29 cellular contexts compared by ENCODE assay signal in the genomic region with DNA sequence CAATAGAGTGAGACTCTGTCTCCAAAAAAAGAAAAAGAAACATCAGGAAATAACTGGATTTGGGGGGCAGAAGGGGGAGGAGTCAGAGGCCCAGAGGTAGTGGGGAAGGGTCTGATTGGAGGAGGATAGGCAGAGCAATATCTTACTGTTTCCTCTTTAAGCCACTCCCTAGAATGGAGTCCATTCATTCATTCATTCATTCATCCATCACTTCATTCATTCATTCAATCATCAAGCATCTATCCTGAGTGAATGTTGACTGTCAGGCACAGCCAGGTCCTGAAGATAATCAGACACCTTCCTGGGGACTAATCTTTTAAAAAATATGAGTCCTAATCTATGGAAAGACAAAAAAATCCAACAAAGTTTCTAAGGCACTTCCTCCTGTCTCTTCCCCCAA.
"Had no signal": no experiment of that assay in that cellular context is flagged by ENCODE, and none has a peak within 500 bp of the region (broad histone marks: within the 10 kb centered on the region; RNA-seq: fewer than 3 reads in every experiment).

No MANE protein-coding gene starts in this region.

- H3K27me3 ChIP-seq: neural progenitor cell, thyroid gland had no signal

- FAIRE-seq: astrocyte, kidney had no signal

- H3K27me3 Mint-ChIP-seq: activated CD4-positive, alpha-beta memory T cell treated with anti-CD3 and anti-CD28 coated beads, Interleukin-2, amount 10 ng/mL, durations not matched to agents 7 days and 5 days; activated CD4-positive, alpha-beta T cell treated with anti-CD3 and anti-CD28 coated beads, Interleukin-2, amount 10 ng/mL, durations not matched to agents 7 days and 5 days; activated T-cell treated with anti-CD3 and anti-CD28 coated beads, Interleukin-2, amount 50 U/mL, for 24 hours; activated T-helper 17 cell treated with anti-CD3 and anti-CD28 coated beads, Interleukin-2, amount 50 U/mL, for 72 hours; naive thymus-derived CD4-positive, alpha-beta T cell; stimulated activated naive CD8-positive, alpha-beta T cell treated with anti-CD3 and anti-CD28 coated beads, Interleukin-15, Interleukin-2, amounts not matched to agents 100 ng/mL and 50 ng/mL, for 24 hours; T-helper 17 cell had no signal

- H3K36me3 ChIP-seq: neural progenitor cell, thyroid gland had no signal

- H3K9ac ChIP-seq: neural progenitor cell had no signal

- H3K4me3 ChIP-seq: neural progenitor cell, skin epidermis, thyroid gland had no signal

- H3K4me3 Mint-ChIP-seq: activated CD4-positive, alpha-beta memory T cell treated with anti-CD3 and anti-CD28 coated beads, Interleukin-2, amount 10 ng/mL, durations not matched to agents 7 days and 5 days; activated CD4-positive, alpha-beta T cell treated with anti-CD3 and anti-CD28 coated beads, Interleukin-2, amount 10 ng/mL, durations not matched to agents 7 days and 5 days; activated T-cell treated with anti-CD3 and anti-CD28 coated beads, Interleukin-2, amount 50 U/mL, for 24 hours; activated T-helper 17 cell treated with anti-CD3 and anti-CD28 coated beads, Interleukin-2, amount 50 U/mL, for 72 hours; endodermal cell; immature natural killer cell; mesothelial cell of epicardium; naive thymus-derived CD4-positive, alpha-beta T cell; neural progenitor cell; stimulated activated naive CD8-positive, alpha-beta T cell treated with anti-CD3 and anti-CD28 coated beads, Interleukin-15, Interleukin-2, amounts not matched to agents 100 ng/mL and 50 ng/mL, for 24 hours had no signal

- H3K9me3 ChIP-seq: thyroid gland had no signal

- H3K36me3 Mint-ChIP-seq: immature natural killer cell; naive thymus-derived CD4-positive, alpha-beta T cell had no signal

- DNase-seq: activated CD4-positive, alpha-beta memory T cell treated with anti-CD3 and anti-CD28 coated beads, Interleukin-2, amount 10 ng/mL, durations not matched to agents 7 days and 5 days; activated CD4-positive, alpha-beta T cell treated with anti-CD3 and anti-CD28 coated beads, Interleukin-2, amount 10 ng/mL, durations not matched to agents 7 days and 5 days; activated CD4-positive, CD25-positive, alpha-beta regulatory T cell treated with anti-CD3 and anti-CD28 coated beads, Interleukin-2, amount 50 U/mL, for 72 hours; activated CD8-positive, alpha-beta memory T cell treated with anti-CD3 and anti-CD28 coated beads, Interleukin-2, amount 50 U/mL, for 48 hours; activated gamma-delta T cell treated with Interleukin-2 at 50 U/mL for 16 hours; activated naive CD4-positive, alpha-beta T cell treated with anti-CD3 and anti-CD28 coated beads, Interleukin-2, amount 50 U/mL, for 16 hours; activated T-cell treated with anti-CD3 and anti-CD28 coated beads, Interleukin-2, amount 50 U/mL, for 24 hours; amniotic stem cell; central memory CD4-positive, alpha-beta T cell; endodermal cell; head of caudate nucleus; hypothalamus; immature natural killer cell; kidney; left colon; naive thymus-derived CD4-positive, alpha-beta T cell; occipital lobe; stimulated activated CD4-positive, alpha-beta T cell treated with anti-CD3 and anti-CD28 coated beads, Interleukin-12 subunit alpha, Interleukin-12 subunit beta, amount 100 ng/mL, for 4 hours; stimulated activated CD4-positive, alpha-beta T cell treated with anti-CD3 and anti-CD28 coated beads, Interleukin-4, amount 100 ng/mL, for 1 hour; substantia nigra; T-helper 17 cell; T1000; thyroid gland had no signal

- H3K4me2 ChIP-seq: neural progenitor cell had no signal

- ATAC-seq: activated T-helper 17 cell treated with anti-CD3 and anti-CD28 coated beads, Interleukin-2, amount 50 U/mL, for 72 hours; naive thymus-derived CD4-positive, alpha-beta T cell; T-helper 17 cell had no signal

- H2AFZ ChIP-seq: neural progenitor cell had no signal

- H3K27ac Mint-ChIP-seq: activated CD4-positive, alpha-beta memory T cell treated with anti-CD3 and anti-CD28 coated beads, Interleukin-2, amount 10 ng/mL, durations not matched to agents 7 days and 5 days; activated CD4-positive, alpha-beta T cell treated with anti-CD3 and anti-CD28 coated beads, Interleukin-2, amount 10 ng/mL, durations not matched to agents 7 days and 5 days; activated T-cell treated with anti-CD3 and anti-CD28 coated beads, Interleukin-2, amount 50 U/mL, for 24 hours; endodermal cell; immature natural killer cell; stimulated activated naive CD8-positive, alpha-beta T cell treated with anti-CD3 and anti-CD28 coated beads, Interleukin-15, Interleukin-2, amounts not matched to agents 100 ng/mL and 50 ng/mL, for 24 hours; T-helper 17 cell had no signal

- H3K9me3 Mint-ChIP-seq: activated CD4-positive, alpha-beta memory T cell treated with anti-CD3 and anti-CD28 coated beads, Interleukin-2, amount 10 ng/mL, durations not matched to agents 7 days and 5 days; activated CD4-positive, alpha-beta T cell treated with anti-CD3 and anti-CD28 coated beads, Interleukin-2, amount 10 ng/mL, durations not matched to agents 7 days and 5 days; activated T-cell treated with anti-CD3 and anti-CD28 coated beads, Interleukin-2, amount 50 U/mL, for 24 hours; activated T-helper 17 cell treated with anti-CD3 and anti-CD28 coated beads, Interleukin-2, amount 50 U/mL, for 72 hours; endodermal cell; immature natural killer cell; naive thymus-derived CD4-positive, alpha-beta T cell; stimulated activated naive CD8-positive, alpha-beta T cell treated with anti-CD3 and anti-CD28 coated beads, Interleukin-15, Interleukin-2, amounts not matched to agents 100 ng/mL and 50 ng/mL, for 24 hours had no signal

- H3K27ac ChIP-seq: neural progenitor cell had no signal
